In genomic region chr10:124435683-124436082, GRCh38 we compare ENCODE assay signal across 13 cellular contexts. TPM values are rescaled to one million over a fixed set of nuclear protein-coding genes. Genes with fewer than 3 reads are reported as not detected.
"Had no signal": no experiment of that assay in that cellular context is flagged by ENCODE, and none has a peak within 500 bp of the region (broad histone marks: within the 10 kb centered on the region; RNA-seq: fewer than 3 reads in every experiment).

No MANE protein-coding gene starts in this region.

RNA-seq across cellular contexts. Expression of gene NKX1-2, which starts 14.2 kb away (rescaled TPM):
- total RNA-seq: dermis microvascular lymphatic vessel endothelial cell, fibroblast of lung, heart right ventricle, left ventricle myocardium superior, lower lobe of right lung, mononuclear cell, natural killer cell, psoas muscle, renal cortical epithelial cell, right cardiac atrium, spleen had no signal
- polyA plus RNA-seq: fibroblast of lung, heart right ventricle, immature natural killer cell, ovary, psoas muscle, right cardiac atrium, spleen had no signal
